In the genomic region with DNA sequence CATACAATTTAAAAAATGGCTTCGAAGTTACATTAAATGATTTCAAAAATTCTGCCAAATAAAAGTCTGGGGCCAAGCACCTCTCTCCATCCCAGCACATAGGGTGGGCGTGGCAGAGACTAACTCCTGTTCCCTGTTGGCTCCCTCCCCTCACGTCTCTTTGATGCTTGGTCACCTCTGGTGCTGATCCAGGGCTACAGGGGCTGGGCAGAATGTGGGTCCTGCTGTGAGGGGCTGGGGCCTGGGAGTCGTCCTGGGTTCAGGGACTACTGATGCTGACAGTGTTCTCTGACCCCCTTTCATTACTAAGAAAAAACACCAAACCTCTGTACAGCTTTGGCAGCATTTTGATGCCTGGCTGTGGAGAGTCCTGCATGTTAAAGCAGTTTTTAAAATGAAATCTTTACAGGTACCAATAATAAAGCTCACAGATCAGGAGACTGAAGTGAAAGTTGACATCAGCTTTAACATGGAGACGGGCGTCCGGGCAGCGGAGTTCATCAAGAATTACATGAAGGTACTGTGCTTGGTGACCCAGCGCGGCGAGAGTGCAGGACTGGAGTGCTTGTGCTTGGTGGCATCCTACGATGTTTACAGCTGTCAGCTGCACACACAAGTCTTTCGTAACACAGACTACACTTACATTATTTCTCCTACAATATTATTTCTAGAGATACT, we compare ENCODE assay signal across 19 cellular contexts. TPM values are rescaled to one million over a fixed set of nuclear protein-coding genes. Genes with fewer than 3 reads are reported as not detected.
DNase-seq lines count a peak whose midpoint lies in the region; TF ChIP-seq lines count a peak whose summit lies in the region.
"Had no signal": no experiment of that assay in that cellular context is flagged by ENCODE, and none has a peak within 500 bp of the region (broad histone marks: within the 10 kb centered on the region; RNA-seq: fewer than 3 reads in every experiment).

No MANE protein-coding gene starts in this region.

- TF ChIP-seq CTCF in A673 (conservative IDR thresholded peaks at IDR 0.05; ENCODE audit: low read depth, low read length) (no peak), spleen (IDR thresholded peaks at IDR 0.05 in 8 of 11, conservative IDR thresholded peaks at IDR 0.05 in 3 of 11) (no peak)

- H3K4me3 Mint-ChIP-seq in activated CD4-positive, alpha-beta memory T cell treated with anti-CD3 and anti-CD28 coated beads for 36 hours: no peak overlapping the region
- no peak overlapping the region for H3K4me3 Mint-ChIP-seq in activated CD4-positive, alpha-beta memory T cell treated with anti-CD3 and anti-CD28 coated beads, Interleukin-2, amount 10 ng/mL, durations not matched to agents 7 days and 5 days
- H3K4me3 Mint-ChIP-seq: B cell; CD8-positive, alpha-beta T cell; HFFc6 had no signal

- no peak overlapping the region for H3K4me3 ChIP-seq in A673 (ENCODE audit: low read depth, low read length, poor library complexity, severe bottlenecking)
- H3K4me3 ChIP-seq in spleen: no peak overlapping the region
- H3K4me3 ChIP-seq: BLaER1 treated with 17β-estradiol and CSF1 and Interleukin-3, amounts not matched to agents 10 nM and 100 nM; GM12878 had no signal

- H3K27ac Mint-ChIP-seq in activated CD4-positive, alpha-beta memory T cell treated with anti-CD3 and anti-CD28 coated beads for 36 hours: peak overlapping the region; percentile 13
- H3K27ac Mint-ChIP-seq in activated CD4-positive, alpha-beta memory T cell treated with anti-CD3 and anti-CD28 coated beads, Interleukin-2, amount 10 ng/mL, durations not matched to agents 7 days and 5 days: no peak overlapping the region
- H3K27ac Mint-ChIP-seq: B cell, HFFc6 had no signal

- CTCF ChIA-PET in activated CD4-positive, alpha-beta memory T cell treated with anti-CD3 and anti-CD28 coated beads for 36 hours (lab: Charles Lee): no interaction called here
- CTCF ChIA-PET in activated CD4-positive, alpha-beta memory T cell treated with anti-CD3 and anti-CD28 coated beads, Interleukin-2, amount 10 ng/mL, durations not matched to agents 7 days and 5 days (lab: Charles Lee): interaction anchor here (1.1 kb wide), 1 partner anchor 111 kb away, joined by 3 read pairs; no protein-coding TSS in a partner anchor
- CTCF ChIA-PET in A673 (lab: Charles Lee): no interaction called here

- no peaks in the 10 kb centered on the region for H3K9me3 ChIP-seq in A673 (ENCODE audit: low read depth, low read length, poor library complexity, severe bottlenecking)
- no peaks in the 10 kb centered on the region for H3K9me3 ChIP-seq in spleen
- H3K9me3 ChIP-seq: BLaER1 treated with 17β-estradiol and CSF1 and Interleukin-3, amounts not matched to agents 10 nM and 100 nM had no signal

- H3K4me1 ChIP-seq in A673 (ENCODE audit: insufficient read depth, low read length, poor library complexity, severe bottlenecking) (peaks cover 15% of the 10 kb centered on the region), spleen (peaks cover 0 to 14% (median 6%) of the 10 kb centered on the region in 6 donors)

- peaks cover 32% of the 10 kb centered on the region for H3K36me3 Mint-ChIP-seq in activated CD4-positive, alpha-beta memory T cell treated with anti-CD3 and anti-CD28 coated beads for 36 hours
- H3K36me3 Mint-ChIP-seq in activated CD4-positive, alpha-beta memory T cell treated with anti-CD3 and anti-CD28 coated beads, Interleukin-2, amount 10 ng/mL, durations not matched to agents 7 days and 5 days (ENCODE audit: low read depth): peaks cover 68% of the 10 kb centered on the region

- H3K27ac ChIP-seq in A673 (ENCODE audit: low read depth, low read length, poor library complexity, severe bottlenecking): peak overlapping the region; percentile 31
- H3K27ac ChIP-seq in spleen: no peak overlapping the region

- no peak for DNase-seq in activated CD4-positive, alpha-beta memory T cell treated with anti-CD3 and anti-CD28 coated beads for 36 hours
- no peak for DNase-seq in activated CD4-positive, alpha-beta memory T cell treated with anti-CD3 and anti-CD28 coated beads, Interleukin-2, amount 10 ng/mL, durations not matched to agents 7 days and 5 days
- DNase-seq in A673 (ENCODE audit: low spot score) (no peak), mesenteric fat pad (ENCODE audit: low spot score) (peak; percentile 41), spleen (peak; percentile 68), cardiac septum (ENCODE audit: low spot score) (no peak), Kasumi-1 (lab: John Stamatoyannopoulos, UW) (no peak), NCI-H1092 (lab: John Stamatoyannopoulos, UW) (no peak)
- DNase-seq: 8988T; Calu3; CD8-positive, alpha-beta T cell; DMS79 treated with DMSO at 0.1 percent for 48 hours; GF-D8; GOT3; H7; HFFc6 had no signal

- H3K9me3 Mint-ChIP-seq in activated CD4-positive, alpha-beta memory T cell treated with anti-CD3 and anti-CD28 coated beads for 36 hours: no peaks in the 10 kb centered on the region
- no peaks in the 10 kb centered on the region for H3K9me3 Mint-ChIP-seq in activated CD4-positive, alpha-beta memory T cell treated with anti-CD3 and anti-CD28 coated beads, Interleukin-2, amount 10 ng/mL, durations not matched to agents 7 days and 5 days
- H3K9me3 Mint-ChIP-seq: CD8-positive, alpha-beta T cell; HFFc6 had no signal

- peaks cover 17% of the 10 kb centered on the region for H3K4me1 Mint-ChIP-seq in activated CD4-positive, alpha-beta memory T cell treated with anti-CD3 and anti-CD28 coated beads for 36 hours (ENCODE audit: low read depth)
- peaks cover 18% of the 10 kb centered on the region for H3K4me1 Mint-ChIP-seq in activated CD4-positive, alpha-beta memory T cell treated with anti-CD3 and anti-CD28 coated beads, Interleukin-2, amount 10 ng/mL, durations not matched to agents 7 days and 5 days

- H3K27me3 ChIP-seq in A673 (replicated peaks; ENCODE audit: insufficient read depth, low read depth, low read length, poor library complexity) (no peaks in the 10 kb centered on the region), spleen (replicated peaks in 1 of 7) (no peaks in the 10 kb centered on the region)
- H3K27me3 ChIP-seq: BLaER1 treated with 17β-estradiol and CSF1 and Interleukin-3, amounts not matched to agents 10 nM and 100 nM had no signal

- POLR2A ChIA-PET in activated CD4-positive, alpha-beta memory T cell treated with anti-CD3 and anti-CD28 coated beads for 36 hours (lab: Charles Lee): no interaction called here
- POLR2A ChIA-PET in activated CD4-positive, alpha-beta memory T cell treated with anti-CD3 and anti-CD28 coated beads, Interleukin-2, amount 10 ng/mL, durations not matched to agents 7 days and 5 days (lab: Charles Lee): interaction anchor here (2.0 kb wide), 1 partner anchor 109 kb away, joined by 5 read pairs; the partner anchor contains the start of genes NSUN2 and SRD5A1
- POLR2A ChIA-PET in A673 (lab: Charles Lee; ENCODE audit: low non-redundant PET): no interaction called here

- BruUV-seq in A673 (replicated peaks; lab: Mats Ljungman, UMichigan): no TSS peak

- H3K36me3 ChIP-seq in A673 (ENCODE audit: insufficient read depth, low read length, poor library complexity, severe bottlenecking): peaks cover 50% of the 10 kb centered on the region
- H3K36me3 ChIP-seq in spleen: peaks cover 0 to 100% (median 64%) of the 10 kb centered on the region in 6 donors

- TF ChIP-seq POLR2A in spleen (IDR thresholded peaks at IDR 0.05): no peak

- no peaks in the 10 kb centered on the region for H3K27me3 Mint-ChIP-seq in activated CD4-positive, alpha-beta memory T cell treated with anti-CD3 and anti-CD28 coated beads for 36 hours
- H3K27me3 Mint-ChIP-seq in activated CD4-positive, alpha-beta memory T cell treated with anti-CD3 and anti-CD28 coated beads, Interleukin-2, amount 10 ng/mL, durations not matched to agents 7 days and 5 days: no peaks in the 10 kb centered on the region
- H3K27me3 Mint-ChIP-seq: B cell had no signal

- intact Hi-C loops in activated CD4-positive, alpha-beta memory T cell treated with anti-CD3 and anti-CD28 coated beads for 36 hours (cut with micrococcal nuclease): no loop called here
- intact Hi-C loops in A673 (cut with micrococcal nuclease; ENCODE audit: unreplicated experiment): loop anchor here (10.0 kb wide), 2 partner anchors 447 to 1247 kb away; no protein-coding TSS in a partner anchor
- intact Hi-C loops in spleen (cut with DNase I; ENCODE audit: low total_unique reads): loop anchor here (10.0 kb wide), 1 partner anchor 367 kb away; the partner anchor contains the start of gene MED10
- intact Hi-C loops in cardiac septum (cut with DNase I): loop anchor here (10.0 kb wide), 2 partner anchors 367 to 1247 kb away; partner anchors contain the start of gene MED10

- WGBS in spleen, 5 donors: 90 to 96% (median 93%) methylated on average over 13 of the region's 13 CpGs

RNA-seq across cellular contexts. Expression of gene TENT4A, which starts 29.0 kb away (rescaled TPM):
- 10 to 100 TPM; 26.6 to 29.2 TPM for total RNA-seq in activated CD4-positive, alpha-beta memory T cell treated with anti-CD3 and anti-CD28 coated beads for 36 hours
- total RNA-seq in activated CD4-positive, alpha-beta memory T cell treated with anti-CD3 and anti-CD28 coated beads, Interleukin-2, amount 10 ng/mL, durations not matched to agents 7 days and 5 days: 10 to 100 TPM; 34.3 to 36.6 TPM
- 51.7 and 57.1 TPM in 2 replicates for total RNA-seq in A673 (2021)
- 29.8 TPM for total RNA-seq in mesenteric fat pad
- total RNA-seq in spleen: 10 to 100 TPM; 26.3 to 44.8 (median 37.0) TPM
- 10 to 100 TPM in 2 of 3 donors, 1 to 10 TPM in 1; 7.1 to 16.5 (median 12.9) TPM for polyA plus RNA-seq in spleen
- total RNA-seq in cardiac septum: 18.4 TPM

Comparison
In these comparisons a context has a peak if more than half of its experiments do, and no peak if none do; other contexts are left out.
1. DNase-seq: peak in mesenteric fat pad (single experiment) and spleen (single experiment); none in activated CD4-positive, alpha-beta memory T cell treated with anti-CD3 and anti-CD28 coated beads for 36 hours (single experiment), activated CD4-positive, alpha-beta memory T cell treated with anti-CD3 and anti-CD28 coated beads, Interleukin-2, amount 10 ng/mL, durations not matched to agents 7 days and 5 days (single experiment), A673 (single experiment), cardiac septum (single experiment), Kasumi-1 (0 of 2) and NCI-H1092 (single experiment).